ENCODE assay signal across 1 cellular context in genomic region chr7:121938429-121938996, GRCh38.
A peak's percentile ranks its signal among the peaks of the same experiment; 100 is the strongest.
TF ChIP-seq lines count a peak whose summit lies in the region.

No MANE protein-coding gene starts in this region.

TF ChIP-seq in GM23338, 12 proteins besides CTCF, POLR2A, EP300 and RAD21 (continued from another document):
- TF ChIP-seq ZNF462 (CRISPR knock-in tag; IDR thresholded peaks at IDR 0.05) (peak; percentile 94), ETS1 (IDR thresholded peaks at IDR 0.05) (peak; percentile 76), ZNF114 (CRISPR knock-in tag; IDR thresholded peaks at IDR 0.05) (peak; percentile 32; the same call in 1 of the 2 replicates), NANOG (IDR thresholded peaks at IDR 0.05; ENCODE audit: borderline replicate concordance) (peak; percentile 100)
